Comparison of ENCODE assay signal across 14 cellular contexts in genomic region chr2:135637456-135638087, GRCh38.
A peak's percentile ranks its signal among the peaks of the same experiment; 100 is the strongest.
DNase-seq lines count a peak whose midpoint lies in the region; ATAC-seq lines count a peak whose summit lies in the region.
"Had no signal": no experiment of that assay in that cellular context is flagged by ENCODE, and none has a peak within 500 bp of the region (broad histone marks: within the 10 kb centered on the region; RNA-seq: fewer than 3 reads in every experiment).

No MANE protein-coding gene starts in this region.

- intact Hi-C loops in cardiac septum (cut with DNase I), result no loop called here

- DNase-seq in NCI-H510A treated with DMSO at 0.1 percent for 48 hours (lab: John Stamatoyannopoulos, UW), result peak; percentile 70
- DNase-seq in NCI-H510A (lab: John Stamatoyannopoulos, UW), result no peak
- DNase-seq in memory B cell (ENCODE audit: low spot score in 2 of 2), result no peak
- no peak for DNase-seq in HUDEP-2 (lab: John Stamatoyannopoulos, UW; ENCODE audit: unreplicated experiment in 76 of 76)
- DNase-seq in DMS79 (lab: John Stamatoyannopoulos, UW), result no peak
- DNase-seq in cardiac septum (ENCODE audit: low spot score), result no peak
- DNase-seq: amniotic stem cell, Caco-2, dermis blood vessel endothelial cell, mesenchymal stem cell, occipital lobe, transverse colon had no signal

- peak; percentile 84 for ATAC-seq in GM19463 (IDR thresholded peaks at IDR 0.05; ENCODE audit: unreplicated experiment)
- peak; percentile 88 for ATAC-seq in HG03039 (IDR thresholded peaks at IDR 0.05; ENCODE audit: unreplicated experiment)
- no peak for ATAC-seq in memory B cell (ENCODE audit: low read depth)

- H3K27me3 Mint-ChIP-seq in memory B cell, result no peaks in the 10 kb centered on the region

- peak overlapping the region; percentile 22 for H3K27ac Mint-ChIP-seq in memory B cell

- H3K36me3 Mint-ChIP-seq in memory B cell, result peaks cover 18% of the 10 kb centered on the region

- H3K9me3 Mint-ChIP-seq in memory B cell, result no peaks in the 10 kb centered on the region

- H3K4me1 Mint-ChIP-seq in memory B cell, result no peaks in the 10 kb centered on the region

- no peak overlapping the region for H3K4me3 Mint-ChIP-seq in memory B cell
